Comparison of ENCODE assay signal across 9 cellular contexts in the genomic region with DNA sequence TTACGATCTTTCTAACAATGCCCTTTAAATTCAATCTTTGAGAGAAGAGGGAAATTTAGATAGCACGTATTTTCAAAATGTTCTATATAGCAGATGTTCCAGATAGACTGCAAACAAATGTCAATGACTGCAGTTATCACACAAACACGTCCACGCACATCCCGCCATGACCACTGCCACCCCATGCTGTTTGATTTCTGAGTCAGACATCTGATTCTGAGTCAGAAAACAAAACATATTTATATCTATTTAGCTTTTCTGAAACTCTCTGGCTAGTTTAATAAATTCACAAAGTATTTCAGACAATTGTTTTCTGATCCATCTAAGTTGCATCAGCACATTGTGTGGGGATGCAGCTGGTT.
DNase-seq lines count a peak whose midpoint lies in the region; ATAC-seq and TF ChIP-seq lines count a peak whose summit lies in the region.
"Had no signal": no experiment of that assay in that cellular context is flagged by ENCODE, and none has a peak within 500 bp of the region (broad histone marks: within the 10 kb centered on the region; RNA-seq: fewer than 3 reads in every experiment).

No MANE protein-coding gene starts in this region.

- peak; percentile 18 to 22 for ATAC-seq in activated CD4-positive, CD25-positive, alpha-beta regulatory T cell treated with anti-CD3 and anti-CD28 coated beads, Interleukin-2, amount 50 U/mL, for 24 hours
- ATAC-seq in HG03460 (IDR thresholded peaks at IDR 0.05; ENCODE audit: unreplicated experiment) = no peak

- TF ChIP-seq POLR2A in GM19099 (IDR thresholded peaks at IDR 0.05; ENCODE audit: extremely low read depth, insufficient read length, low read depth) = peak; percentile 29

- DNase-seq in choroid plexus epithelial cell (ENCODE audit: low read depth) = peak; percentile 80
- peak; percentile 27 to 46 for DNase-seq in stimulated activated CD4-positive, alpha-beta T cell treated with anti-CD3 and anti-CD28 coated beads, Interleukin-4, amount 100 ng/mL, for 4 hours
- DNase-seq in RKO (ENCODE audit: low spot score) = no peak
- DNase-seq in HUDEP-2 (lab: John Stamatoyannopoulos, UW; ENCODE audit: unreplicated experiment in 76 of 76) = no peak
- no peak for DNase-seq in cerebellum (ENCODE audit: low spot score)
- DNase-seq: midbrain had no signal

- no peak for TF ChIP-seq CTCF in choroid plexus epithelial cell (conservative IDR thresholded peaks at IDR 0.05; ENCODE audit: low read depth, low read length)

- no peak overlapping the region for H3K4me3 ChIP-seq in choroid plexus epithelial cell (ENCODE audit: low read depth, low read length)

Comparison
In these comparisons a context has a peak if more than half of its experiments do, and no peak if none do; other contexts are left out.
1. DNase-seq: peak in choroid plexus epithelial cell (single experiment) and stimulated activated CD4-positive, alpha-beta T cell treated with anti-CD3 and anti-CD28 coated beads, Interleukin-4, amount 100 ng/mL, for 4 hours (2 of 2); none in RKO (single experiment), HUDEP-2 (0 of 76) and cerebellum (single experiment).